In the genomic region with DNA sequence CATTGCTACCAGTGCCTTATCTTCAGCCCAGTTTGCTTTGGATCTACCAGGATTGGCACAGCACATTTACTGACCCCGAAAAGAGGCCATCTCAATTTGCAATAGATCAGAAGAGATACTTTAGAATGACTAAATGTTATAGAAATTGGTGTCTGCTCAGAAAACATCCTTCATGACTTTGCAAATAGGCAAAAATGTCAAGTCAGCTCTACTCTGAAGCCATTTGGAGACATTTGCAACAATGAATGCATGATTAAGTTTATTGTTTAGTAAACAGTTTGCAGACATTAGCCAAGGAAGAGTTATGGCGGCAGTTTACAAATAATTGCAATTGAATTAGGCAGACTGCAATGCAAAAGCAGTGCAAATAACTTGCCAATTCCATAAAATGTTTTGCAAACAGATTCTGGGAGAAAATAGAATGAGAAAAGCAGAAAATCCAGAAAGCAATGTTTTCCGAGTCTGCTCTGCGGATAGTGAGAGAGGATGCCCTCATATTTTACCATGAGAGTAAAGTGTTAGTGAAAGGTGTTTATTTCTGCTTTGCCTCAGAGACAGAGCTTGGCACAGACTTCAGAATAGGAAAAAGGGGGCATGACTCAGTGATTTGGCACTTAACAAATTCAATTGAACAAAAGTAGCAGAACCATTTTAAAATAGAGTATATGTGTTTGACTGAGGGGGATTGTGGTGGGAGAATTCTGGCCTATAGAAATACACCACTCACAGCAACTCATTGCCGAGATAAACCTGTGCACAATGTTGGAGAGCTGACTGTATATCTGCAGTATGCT, we compare ENCODE assay signal across 1 cellular context.
TF ChIP-seq lines count a peak whose summit lies in the region.

No MANE protein-coding gene starts in this region.

TF ChIP-seq in WTC11, 78 proteins besides CTCF, POLR2A, EP300 and RAD21 (continued from another document):
- TF ChIP-seq PRDM15 (CRISPR knock-in tag; IDR thresholded peaks at IDR 0.05) = no peak
- TF ChIP-seq ZNF121 (CRISPR knock-in tag; IDR thresholded peaks at IDR 0.05) = no peak
TF ChIP-seq in WTC11: peak in this region for 0.
